ENCODE assay signal across 20 cellular contexts in the genomic region with DNA sequence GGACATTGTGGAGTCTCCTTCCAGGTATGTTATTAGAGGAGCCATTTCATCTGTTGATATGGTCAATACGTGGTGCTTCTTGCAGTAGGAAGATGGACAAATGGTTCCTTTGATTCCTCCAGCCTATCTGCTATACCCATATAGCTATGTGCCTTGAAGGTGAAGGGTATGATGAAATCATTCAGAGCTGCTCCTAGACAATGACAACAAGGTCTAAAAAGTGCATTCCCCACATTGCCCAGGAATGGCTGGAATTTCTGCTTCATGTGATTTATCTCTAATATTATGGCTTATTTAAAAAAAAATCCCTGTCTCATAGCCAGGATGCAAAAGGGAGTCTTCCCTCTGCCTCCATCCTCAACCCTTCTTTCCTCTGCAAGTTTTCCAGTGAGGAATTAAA. TPM values are rescaled to one million over a fixed set of nuclear protein-coding genes. Genes with fewer than 3 reads are reported as not detected.
DNase-seq lines count a peak whose midpoint lies in the region; ATAC-seq and TF ChIP-seq lines count a peak whose summit lies in the region.
"Had no signal": no experiment of that assay in that cellular context is flagged by ENCODE, and none has a peak within 500 bp of the region (broad histone marks: within the 10 kb centered on the region; RNA-seq: fewer than 3 reads in every experiment).

No MANE protein-coding gene starts in this region.

- intact Hi-C loops in heart left ventricle (cut with DNase I) = no loop called here

- no peak for TF ChIP-seq EP300 in gastroesophageal sphincter (IDR thresholded peaks at IDR 0.05)

- TF ChIP-seq CTCF in brain microvascular endothelial cell (IDR thresholded peaks at IDR 0.05; ENCODE audit: low read depth, low read length, missing control alignments) = no peak
- TF ChIP-seq CTCF in gastroesophageal sphincter (IDR thresholded peaks at IDR 0.05) = no peak
- no peak for TF ChIP-seq CTCF in heart left ventricle (IDR thresholded peaks at IDR 0.05)

- TF ChIP-seq POLR2A in gastroesophageal sphincter (IDR thresholded peaks at IDR 0.05) (no peak), heart left ventricle (IDR thresholded peaks at IDR 0.05) (no peak)

- DNase-seq in GM03348 (ENCODE audit: low spot score) = peak; percentile 63
- peak; percentile 53 for DNase-seq in brain microvascular endothelial cell
- DNase-seq in renal cortical epithelial cell (ENCODE audit: low read depth) = peak; percentile 36
- no peak for DNase-seq in heart left ventricle
- DNase-seq in iPS-NIHi11 (ENCODE audit: low spot score) = no peak
- DNase-seq: AML-193, DMS79 treated with DMSO at 0.1 percent for 48 hours, Karpas-422, NCI-H1048, NCI-H2081 treated with DMSO at 0.1 percent for 48 hours, NCI-H510A, NCI-H748 treated with DMSO at 0.1 percent for 48 hours, Right ventricle myocardium superior had no signal

- 17 to 63% methylated on average over 1 of the region's 1 CpG for WGBS in gastroesophageal sphincter (ENCODE audit: low coverage in 1 of 2), 2 donors
- WGBS in heart left ventricle, 4 donors = 60 to 78% (median 66%) methylated on average over 1 of the region's 1 CpG

- peaks cover 17 to 99% (median 55%) of the 10 kb centered on the region in 3 donors for H3K4me1 ChIP-seq in gastroesophageal sphincter
- H3K4me1 ChIP-seq in heart left ventricle = peaks cover 0 to 63% (median 23%) of the 10 kb centered on the region in 12 donors
- H3K4me1 ChIP-seq: HAP-1 had no signal

- no peaks in the 10 kb centered on the region for H3K9me3 ChIP-seq in gastroesophageal sphincter
- no peaks in the 10 kb centered on the region for H3K9me3 ChIP-seq in heart left ventricle
- H3K9me3 ChIP-seq: HAP-1 had no signal

- H3K4me3 ChIP-seq in brain microvascular endothelial cell (ENCODE audit: low read depth, low read length) = no peak overlapping the region
- no peak overlapping the region for H3K4me3 ChIP-seq in gastroesophageal sphincter
- no peak overlapping the region for H3K4me3 ChIP-seq in heart left ventricle
- H3K4me3 ChIP-seq: HAP-1 had no signal

- no peak overlapping the region for H3K27ac ChIP-seq in brain microvascular endothelial cell
- H3K27ac ChIP-seq in gastroesophageal sphincter = peak overlapping the region; percentile 55 to 99 (median 82)
- H3K27ac ChIP-seq in heart left ventricle = no peak overlapping the region

- ATAC-seq in gastroesophageal sphincter (no peak), heart left ventricle (no peak), GM18502 (IDR thresholded peaks at IDR 0.05; ENCODE audit: poor library complexity, unreplicated experiment) (no peak), HG03439 (IDR thresholded peaks at IDR 0.05; ENCODE audit: unreplicated experiment) (no peak)

- in situ Hi-C loops in brain microvascular endothelial cell (cut with HindIII; ENCODE audit: low pct_ligation_motif_present, low sequenced_read_pairs) = no loop called here

- H3K36me3 ChIP-seq in brain microvascular endothelial cell (replicated peaks) (no peaks in the 10 kb centered on the region), gastroesophageal sphincter (no peaks in the 10 kb centered on the region), heart left ventricle (no peaks in the 10 kb centered on the region)
- H3K36me3 ChIP-seq: HAP-1 had no signal

- H3K27me3 ChIP-seq in brain microvascular endothelial cell (replicated peaks) = no peaks in the 10 kb centered on the region
- H3K27me3 ChIP-seq in gastroesophageal sphincter = no peaks in the 10 kb centered on the region
- H3K27me3 ChIP-seq in heart left ventricle = no peaks in the 10 kb centered on the region

RNA-seq across cellular contexts. Expression of a gene that starts 14.1 kb away (rescaled TPM):
- total RNA-seq in gastroesophageal sphincter (100 to 1,000 TPM; 200 to 373 (median 270) TPM), renal cortical epithelial cell (1.7 TPM in 1 of 2 replicates, not detected in the other), heart left ventricle (10 to 100 TPM; 11.5 to 20.9 (median 13.6) TPM)
- polyA plus RNA-seq in heart left ventricle = 10 to 100 TPM in 1 of 2 donors, 1 to 10 TPM in 1; 6.4 to 13.5 TPM
- total RNA-seq: MCF 10A had no signal
- polyA plus RNA-seq: CD14-positive monocyte, IgD-negative memory B cell had no signal

Comparison
In these comparisons a context has a peak if more than half of its experiments do, and no peak if none do; other contexts are left out.
1. DNase-seq: peak in GM03348 (single experiment), brain microvascular endothelial cell (single experiment) and renal cortical epithelial cell (single experiment); none in heart left ventricle (0 of 5) and iPS-NIHi11 (single experiment).
2. H3K27ac ChIP-seq: peak in gastroesophageal sphincter (4 of 4); none in brain microvascular endothelial cell (single experiment) and heart left ventricle (0 of 12).
3. RNA of a gene that starts 14.1 kb away (total RNA-seq): 200 to 373 TPM in gastroesophageal sphincter; 11.5 to 20.9 TPM in heart left ventricle and 1.7 TPM in renal cortical epithelial cell; every median in the first group is over 4 times any median in the second.